Comparison of ENCODE assay signal across 1 cellular context in genomic region chr7:90816511-90817142, GRCh38.
TF ChIP-seq lines count a peak whose summit lies in the region.

No MANE protein-coding gene starts in this region.

TF ChIP-seq in HEK293, 187 proteins besides CTCF, POLR2A, EP300 and RAD21 (continued from another document):
- TF ChIP-seq ATF2 (tag by site-specific recombination; IDR thresholded peaks at IDR 0.05; ENCODE audit: low read depth) (peak; percentile 93), OSR2 (tag by site-specific recombination; IDR thresholded peaks at IDR 0.05) (peak; percentile 68), ZNF837 (tag by site-specific recombination; IDR thresholded peaks at IDR 0.05) (no peak), ZNF629 (tag by site-specific recombination; IDR thresholded peaks at IDR 0.05) (peak; percentile 90), ZNF658 (tag by site-specific recombination; IDR thresholded peaks at IDR 0.05) (no peak), ZSCAN16 (tag by site-specific recombination; IDR thresholded peaks at IDR 0.05) (no peak), OVOL3 (tag by site-specific recombination; IDR thresholded peaks at IDR 0.05) (peak; percentile 13; the same call in 1 of the 2 replicates), BCL11A (tag by site-specific recombination; IDR thresholded peaks at IDR 0.05; ENCODE audit: low read depth) (peak; percentile 88), IKZF3 (tag by site-specific recombination; IDR thresholded peaks at IDR 0.05) (peak; percentile 30; the same call in 1 of the 2 replicates), ZNF433 (tag by site-specific recombination; IDR thresholded peaks at IDR 0.05; ENCODE audit: low read depth) (no peak), RBAK (tag by site-specific recombination; IDR thresholded peaks at IDR 0.05) (no peak), ZNF677 (tag by site-specific recombination; IDR thresholded peaks at IDR 0.05) (no peak), ZNF19 (tag by site-specific recombination; IDR thresholded peaks at IDR 0.05; ENCODE audit: low read depth) (no peak), ZNF366 (tag by site-specific recombination; conservative IDR thresholded peaks at IDR 0.05) (peak; percentile 91), ZNF391 (tag by site-specific recombination; IDR thresholded peaks at IDR 0.05; ENCODE audit: borderline replicate concordance, low read depth) (no peak), ZNF776 (tag by site-specific recombination; IDR thresholded peaks at IDR 0.05; ENCODE audit: borderline replicate concordance) (no peak), ZBTB6 (tag by site-specific recombination; IDR thresholded peaks at IDR 0.05) (peak; percentile 47; the same call in 1 of the 2 replicates), REST (tag by site-specific recombination; IDR thresholded peaks at IDR 0.05) (no peak), KLF16 (tag by site-specific recombination; IDR thresholded peaks at IDR 0.05) (peak; percentile 25; the same call in 1 of the 2 replicates), ZNF843 (tag by site-specific recombination; IDR thresholded peaks at IDR 0.05) (peak; percentile 83), ZNF561 (tag by site-specific recombination; IDR thresholded peaks at IDR 0.05; ENCODE audit: borderline replicate concordance) (no peak), TRIM28 (IDR thresholded peaks at IDR 0.05; ENCODE audit: borderline replicate concordance, low read length) (no peak), MEIS1 (CRISPR knock-in tag; IDR thresholded peaks at IDR 0.05; ENCODE audit: borderline replicate concordance) (no peak), FEZF1 (tag by site-specific recombination; IDR thresholded peaks at IDR 0.05) (peak; percentile 92), ZNF132 (tag by site-specific recombination; IDR thresholded peaks at IDR 0.05; ENCODE audit: borderline replicate concordance) (no peak), ZBTB7A (tag by site-specific recombination; IDR thresholded peaks at IDR 0.05; ENCODE audit: low read depth) (no peak), ZNF654 (tag by site-specific recombination; IDR thresholded peaks at IDR 0.05; ENCODE audit: low read depth) (0 out of 2 replicates have a peak, but pooled peaks have one; percentile 6), ZNF155 (tag by site-specific recombination; IDR thresholded peaks at IDR 0.05) (no peak), ZNF114 (tag by site-specific recombination; IDR thresholded peaks at IDR 0.05) (no peak), ZFP37 (tag by site-specific recombination; IDR thresholded peaks at IDR 0.05) (0 out of 2 replicates have a peak, but pooled peaks have one; percentile 30), YY2 (tag by site-specific recombination; IDR thresholded peaks at IDR 0.05) (no peak), PRDM6 (tag by site-specific recombination; IDR thresholded peaks at IDR 0.05) (peak; percentile 69), ZNF292 (tag by site-specific recombination; IDR thresholded peaks at IDR 0.05; ENCODE audit: borderline replicate concordance, low read depth) (no peak), ZSCAN18 (tag by site-specific recombination; IDR thresholded peaks at IDR 0.05) (no peak), ZNF423 (tag by site-specific recombination; IDR thresholded peaks at IDR 0.05) (no peak), ZNF623 (tag by site-specific recombination; IDR thresholded peaks at IDR 0.05) (no peak), ZXDB (tag by site-specific recombination; IDR thresholded peaks at IDR 0.05) (peak; percentile 76; the same call in 1 of the 2 replicates), ZNF555 (tag by site-specific recombination; conservative IDR thresholded peaks at IDR 0.05) (no peak), ZBTB48 (tag by site-specific recombination; IDR thresholded peaks at IDR 0.05) (no peak)
- TF ChIP-seq, protein P1, sequence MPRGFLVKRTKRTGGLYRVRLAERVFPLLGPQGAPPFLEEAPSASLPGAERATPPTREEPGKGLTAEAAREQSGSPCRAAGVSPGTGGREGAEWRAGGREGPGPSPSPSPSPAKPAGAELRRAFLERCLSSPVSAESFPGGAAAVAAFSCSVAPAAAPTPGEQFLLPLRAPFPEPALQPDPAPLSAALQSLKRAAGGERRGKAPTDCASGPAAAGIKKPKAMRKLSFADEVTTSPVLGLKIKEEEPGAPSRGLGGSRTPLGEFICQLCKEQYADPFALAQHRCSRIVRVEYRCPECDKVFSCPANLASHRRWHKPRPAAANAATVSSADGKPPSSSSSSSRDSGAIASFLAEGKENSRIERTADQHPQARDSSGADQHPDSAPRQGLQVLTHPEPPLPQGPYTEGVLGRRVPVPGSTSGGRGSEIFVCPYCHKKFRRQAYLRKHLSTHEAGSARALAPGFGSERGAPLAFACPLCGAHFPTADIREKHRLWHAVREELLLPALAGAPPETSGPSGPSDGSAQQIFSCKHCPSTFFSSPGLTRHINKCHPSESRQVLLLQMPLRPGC (tag by site-specific recombination; IDR thresholded peaks at IDR 0.05) = peak; percentile 44; the same call in 1 of the 2 replicates
- TF ChIP-seq, protein P2, sequence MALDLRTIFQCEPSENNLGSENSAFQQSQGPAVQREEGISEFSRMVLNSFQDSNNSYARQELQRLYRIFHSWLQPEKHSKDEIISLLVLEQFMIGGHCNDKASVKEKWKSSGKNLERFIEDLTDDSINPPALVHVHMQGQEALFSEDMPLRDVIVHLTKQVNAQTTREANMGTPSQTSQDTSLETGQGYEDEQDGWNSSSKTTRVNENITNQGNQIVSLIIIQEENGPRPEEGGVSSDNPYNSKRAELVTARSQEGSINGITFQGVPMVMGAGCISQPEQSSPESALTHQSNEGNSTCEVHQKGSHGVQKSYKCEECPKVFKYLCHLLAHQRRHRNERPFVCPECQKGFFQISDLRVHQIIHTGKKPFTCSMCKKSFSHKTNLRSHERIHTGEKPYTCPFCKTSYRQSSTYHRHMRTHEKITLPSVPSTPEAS (tag by site-specific recombination; IDR thresholded peaks at IDR 0.05) = no peak
- TF ChIP-seq, protein P3, sequence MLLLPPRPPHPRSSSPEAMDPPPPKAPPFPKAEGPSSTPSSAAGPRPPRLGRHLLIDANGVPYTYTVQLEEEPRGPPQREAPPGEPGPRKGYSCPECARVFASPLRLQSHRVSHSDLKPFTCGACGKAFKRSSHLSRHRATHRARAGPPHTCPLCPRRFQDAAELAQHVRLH (tag by site-specific recombination; IDR thresholded peaks at IDR 0.05) = peak; percentile 43; the same call in 1 of the 2 replicates
- TF ChIP-seq, protein P4, sequence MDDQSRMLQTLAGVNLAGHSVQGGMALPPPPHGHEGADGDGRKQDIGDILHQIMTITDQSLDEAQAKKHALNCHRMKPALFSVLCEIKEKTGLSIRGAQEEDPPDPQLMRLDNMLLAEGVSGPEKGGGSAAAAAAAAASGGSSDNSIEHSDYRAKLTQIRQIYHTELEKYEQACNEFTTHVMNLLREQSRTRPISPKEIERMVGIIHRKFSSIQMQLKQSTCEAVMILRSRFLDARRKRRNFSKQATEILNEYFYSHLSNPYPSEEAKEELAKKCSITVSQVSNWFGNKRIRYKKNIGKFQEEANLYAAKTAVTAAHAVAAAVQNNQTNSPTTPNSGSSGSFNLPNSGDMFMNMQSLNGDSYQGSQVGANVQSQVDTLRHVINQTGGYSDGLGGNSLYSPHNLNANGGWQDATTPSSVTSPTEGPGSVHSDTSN (CRISPR knock-in tag; IDR thresholded peaks at IDR 0.05) = no peak
- TF ChIP-seq, protein P5, sequence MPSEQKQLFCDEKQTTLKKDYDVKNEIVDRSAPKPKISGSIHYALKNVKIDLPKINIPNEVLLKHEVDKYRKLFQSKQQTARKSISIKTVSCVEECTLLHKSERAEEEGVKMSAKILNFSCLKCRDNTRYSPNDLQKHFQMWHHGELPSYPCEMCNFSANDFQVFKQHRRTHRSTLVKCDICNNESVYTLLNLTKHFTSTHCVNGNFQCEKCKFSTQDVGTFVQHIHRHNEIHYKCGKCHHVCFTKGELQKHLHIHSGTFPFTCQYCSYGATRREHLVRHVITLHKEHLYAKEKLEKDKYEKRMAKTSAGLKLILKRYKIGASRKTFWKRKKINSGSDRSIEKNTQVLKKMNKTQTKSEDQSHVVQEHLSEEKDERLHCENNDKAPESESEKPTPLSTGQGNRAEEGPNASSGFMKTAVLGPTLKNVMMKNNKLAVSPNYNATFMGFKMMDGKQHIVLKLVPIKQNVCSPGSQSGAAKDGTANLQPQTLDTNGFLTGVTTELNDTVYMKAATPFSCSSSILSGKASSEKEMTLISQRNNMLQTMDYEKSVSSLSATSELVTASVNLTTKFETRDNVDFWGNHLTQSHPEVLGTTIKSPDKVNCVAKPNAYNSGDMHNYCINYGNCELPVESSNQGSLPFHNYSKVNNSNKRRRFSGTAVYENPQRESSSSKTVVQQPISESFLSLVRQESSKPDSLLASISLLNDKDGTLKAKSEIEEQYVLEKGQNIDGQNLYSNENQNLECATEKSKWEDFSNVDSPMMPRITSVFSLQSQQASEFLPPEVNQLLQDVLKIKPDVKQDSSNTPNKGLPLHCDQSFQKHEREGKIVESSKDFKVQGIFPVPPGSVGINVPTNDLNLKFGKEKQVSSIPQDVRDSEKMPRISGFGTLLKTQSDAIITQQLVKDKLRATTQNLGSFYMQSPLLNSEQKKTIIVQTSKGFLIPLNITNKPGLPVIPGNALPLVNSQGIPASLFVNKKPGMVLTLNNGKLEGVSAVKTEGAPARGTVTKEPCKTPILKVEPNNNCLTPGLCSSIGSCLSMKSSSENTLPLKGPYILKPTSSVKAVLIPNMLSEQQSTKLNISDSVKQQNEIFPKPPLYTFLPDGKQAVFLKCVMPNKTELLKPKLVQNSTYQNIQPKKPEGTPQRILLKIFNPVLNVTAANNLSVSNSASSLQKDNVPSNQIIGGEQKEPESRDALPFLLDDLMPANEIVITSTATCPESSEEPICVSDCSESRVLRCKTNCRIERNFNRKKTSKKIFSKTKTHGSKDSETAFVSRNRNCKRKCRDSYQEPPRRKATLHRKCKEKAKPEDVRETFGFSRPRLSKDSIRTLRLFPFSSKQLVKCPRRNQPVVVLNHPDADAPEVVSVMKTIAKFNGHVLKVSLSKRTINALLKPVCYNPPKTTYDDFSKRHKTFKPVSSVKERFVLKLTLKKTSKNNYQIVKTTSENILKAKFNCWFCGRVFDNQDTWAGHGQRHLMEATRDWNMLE (tag by site-specific recombination; conservative IDR thresholded peaks at IDR 0.05; ENCODE audit: low read depth) = 0 out of 2 replicates have a peak, but pooled peaks have one; percentile 22
